In genomic region chr17:37133131-37133530, GRCh38 we compare ENCODE assay signal across 14 cellular contexts.
"Had no signal": no experiment of that assay in that cellular context is flagged by ENCODE, and none has a peak within 500 bp of the region (broad histone marks: within the 10 kb centered on the region; RNA-seq: fewer than 3 reads in every experiment).

No MANE protein-coding gene starts in this region.

- H3K27ac ChIP-seq: stomach, thoracic aorta, uterus had no signal

- H3K27me3 ChIP-seq: stomach, uterus had no signal

- H3K36me3 ChIP-seq: thoracic aorta, uterus had no signal

- H3K27ac Mint-ChIP-seq: activated CD8-positive, alpha-beta T cell treated with anti-CD3 and anti-CD28 coated beads for 36 hours; natural killer cell had no signal

- H3K9me3 ChIP-seq: stomach, thoracic aorta, uterus had no signal

- H3K4me1 ChIP-seq: stomach, uterus had no signal

- DNase-seq: activated CD8-positive, alpha-beta memory T cell treated with anti-CD3 and anti-CD28 coated beads, Interleukin-2, amount 50 U/mL, for 4 hours; activated CD8-positive, alpha-beta T cell treated with anti-CD3 and anti-CD28 coated beads for 36 hours; aorta; foreskin melanocyte; head of caudate nucleus; mammary epithelial cell; natural killer cell; stimulated activated CD4-positive, alpha-beta T cell treated with anti-CD3 and anti-CD28 coated beads, Interleukin-4, amount 100 ng/mL, for 4 hours; stomach; T-helper 9 cell; uterus had no signal

- H3K4me3 Mint-ChIP-seq: activated CD8-positive, alpha-beta T cell treated with anti-CD3 and anti-CD28 coated beads for 36 hours; natural killer cell had no signal

- H3K9me3 Mint-ChIP-seq: activated CD8-positive, alpha-beta T cell treated with anti-CD3 and anti-CD28 coated beads for 36 hours; natural killer cell had no signal

- H3K4me1 Mint-ChIP-seq: natural killer cell had no signal

- H3K27me3 Mint-ChIP-seq: activated CD8-positive, alpha-beta T cell treated with anti-CD3 and anti-CD28 coated beads for 36 hours had no signal

- H3K4me3 ChIP-seq: stomach, thoracic aorta, uterus had no signal

- H3K36me3 Mint-ChIP-seq: natural killer cell had no signal

- ATAC-seq: activated CD8-positive, alpha-beta T cell treated with anti-CD3 and anti-CD28 coated beads for 36 hours; esophagus mucosa; left lobe of liver; natural killer cell had no signal
